ENCODE assay signal across 8 cellular contexts in the genomic region with DNA sequence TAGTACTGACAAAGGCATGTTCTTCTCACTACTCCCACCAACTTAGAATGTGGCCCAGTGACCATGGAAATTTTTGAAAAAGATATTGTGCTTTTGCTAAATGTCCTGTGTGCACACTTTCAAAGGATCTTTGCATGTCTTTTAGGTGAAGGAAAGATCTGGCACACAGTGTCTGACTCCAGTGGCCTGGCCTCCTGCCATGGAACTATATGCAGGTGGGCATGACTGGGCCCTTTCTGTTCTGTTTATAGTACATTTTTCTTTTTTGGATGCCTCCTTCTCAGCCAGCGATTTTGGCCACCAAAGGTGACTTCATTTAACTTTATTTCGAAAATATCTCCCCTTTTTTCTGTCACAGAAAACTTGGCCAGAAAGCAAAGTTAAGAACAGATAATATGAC.
"Had no signal": no experiment of that assay in that cellular context is flagged by ENCODE, and none has a peak within 500 bp of the region (broad histone marks: within the 10 kb centered on the region; RNA-seq: fewer than 3 reads in every experiment).

No MANE protein-coding gene starts in this region.

- H3K4me3 ChIP-seq: GM23248, GM23338, HAP-1 had no signal

- H2AFZ ChIP-seq: GM23248, GM23338 had no signal

- H3K36me3 ChIP-seq: HAP-1 had no signal

- H3K27ac ChIP-seq: GM23248 had no signal

- H3K9ac ChIP-seq: GM23248 had no signal

- H3K9me3 ChIP-seq: HAP-1 had no signal

- H3K4me2 ChIP-seq: GM23338 had no signal

- H3K4me3 Mint-ChIP-seq: GM23338, H9, HFFc6 had no signal

- H3K27ac Mint-ChIP-seq: GM23338, HFFc6 had no signal

- DNase-seq: GM23248, GOT3, H7, H9, HCEC 1CT, HFFc6 had no signal
